ENCODE assay signal across 22 cellular contexts in genomic region chr6:139082370-139082769, GRCh38.
"Had no signal": no experiment of that assay in that cellular context is flagged by ENCODE, and none has a peak within 500 bp of the region (broad histone marks: within the 10 kb centered on the region; RNA-seq: fewer than 3 reads in every experiment).

No MANE protein-coding gene starts in this region.

- H3K4me1 Mint-ChIP-seq: stimulated activated naive CD8-positive, alpha-beta T cell treated with anti-CD3 and anti-CD28 coated beads, Interleukin-15, amount 100 ng/mL, for 72 hours had no signal

- H3K27ac ChIP-seq: dorsolateral prefrontal cortex, lower lobe of right lung, neutrophil, psoas muscle had no signal

- H3K4me3 Mint-ChIP-seq: memory B cell; nephron; stimulated activated naive B cell treated with anti-CD40 and anti-IgM and Interleukin-4, amounts not matched to agents 10 μg/mL and 1 μg/mL and 100 μg/mL, for 72 hours; stimulated activated naive CD8-positive, alpha-beta T cell treated with anti-CD3 and anti-CD28 coated beads, Interleukin-15, amount 100 ng/mL, for 72 hours; type B pancreatic cell had no signal

- H3K36me3 Mint-ChIP-seq: memory B cell; stimulated activated naive B cell treated with anti-CD40 and anti-IgM and Interleukin-4, amounts not matched to agents 10 μg/mL and 1 μg/mL and 100 μg/mL, for 72 hours; type B pancreatic cell had no signal

- H3K4me1 ChIP-seq: lower lobe of right lung had no signal

- H3K27me3 Mint-ChIP-seq: memory B cell; stimulated activated naive B cell treated with anti-CD40 and anti-IgM and Interleukin-4, amounts not matched to agents 10 μg/mL and 1 μg/mL and 100 μg/mL, for 72 hours; stimulated activated naive CD8-positive, alpha-beta T cell treated with anti-CD3 and anti-CD28 coated beads, Interleukin-15, amount 100 ng/mL, for 72 hours had no signal

- H3K9me3 ChIP-seq: lower lobe of right lung, neutrophil, psoas muscle had no signal

- DNase-seq: cortex of kidney; dorsolateral prefrontal cortex; effector CD8-positive, alpha-beta T cell; foreskin melanocyte; head of caudate nucleus; hypothalamus; islet precursor cell; lower lobe of right lung; midbrain; psoas muscle; retina; stimulated activated CD4-positive, alpha-beta T cell treated with anti-CD3 and anti-CD28 coated beads, Interleukin-2, amount 100 ng/mL, for 24 hours; stimulated activated CD4-positive, alpha-beta T cell treated with anti-CD3 and anti-CD28 coated beads, Interleukin-4, amount 100 ng/mL, for 4 hours; stimulated activated naive B cell treated with anti-CD40 and anti-IgM and Interleukin-4, amounts not matched to agents 10 μg/mL and 1 μg/mL and 100 μg/mL, for 72 hours; stimulated activated naive CD8-positive, alpha-beta T cell treated with anti-CD3 and anti-CD28 coated beads, Interleukin-15, amount 100 ng/mL, for 72 hours had no signal

- H3K36me3 ChIP-seq: lower lobe of right lung, neutrophil had no signal

- H3K4me3 ChIP-seq: dorsolateral prefrontal cortex, lower lobe of right lung, psoas muscle had no signal

- H3K27me3 ChIP-seq: dorsolateral prefrontal cortex, neutrophil had no signal

- ATAC-seq: left lobe of liver; lower lobe of right lung; psoas muscle; sciatic nerve; stimulated activated naive B cell treated with anti-CD40 and anti-IgM and Interleukin-4, amounts not matched to agents 10 μg/mL and 1 μg/mL and 100 μg/mL, for 72 hours; stimulated activated naive CD8-positive, alpha-beta T cell treated with anti-CD3 and anti-CD28 coated beads, Interleukin-15, amount 100 ng/mL, for 72 hours had no signal

- H3K27ac Mint-ChIP-seq: memory B cell; stimulated activated naive B cell treated with anti-CD40 and anti-IgM and Interleukin-4, amounts not matched to agents 10 μg/mL and 1 μg/mL and 100 μg/mL, for 72 hours; stimulated activated naive CD8-positive, alpha-beta T cell treated with anti-CD3 and anti-CD28 coated beads, Interleukin-15, amount 100 ng/mL, for 72 hours; type B pancreatic cell had no signal

- H3K9me3 Mint-ChIP-seq: memory B cell, type B pancreatic cell had no signal

- FAIRE-seq: urothelium cell line had no signal
